In the genomic region with DNA sequence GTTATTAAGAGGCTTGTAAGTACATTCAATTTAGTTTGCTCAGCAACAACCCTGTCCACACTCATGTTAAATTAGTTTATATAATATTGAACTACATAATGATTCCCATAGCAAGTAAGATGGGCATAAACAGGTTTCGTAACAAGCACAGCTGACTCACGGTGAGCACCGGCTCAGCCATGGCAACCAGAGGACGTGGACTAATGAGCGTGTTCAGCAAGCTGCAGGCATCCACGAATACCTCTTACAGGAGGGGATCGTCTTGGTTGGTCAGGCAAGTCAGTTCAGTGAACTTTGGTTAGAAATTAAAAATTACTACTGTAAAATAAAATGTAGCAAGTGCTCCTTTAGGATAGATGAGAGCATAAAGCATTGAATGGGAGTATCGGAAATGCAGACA, we compare ENCODE assay signal across 23 cellular contexts. TPM values are rescaled to one million over a fixed set of nuclear protein-coding genes. Genes with fewer than 3 reads are reported as not detected.
DNase-seq lines count a peak whose midpoint lies in the region; ATAC-seq, FAIRE-seq and TF ChIP-seq lines count a peak whose summit lies in the region.
"Had no signal": no experiment of that assay in that cellular context is flagged by ENCODE, and none has a peak within 500 bp of the region (broad histone marks: within the 10 kb centered on the region; RNA-seq: fewer than 3 reads in every experiment).

No MANE protein-coding gene starts in this region.

- no peaks in the 10 kb centered on the region for H3K27me3 ChIP-seq in fibroblast of lung (ENCODE audit: control insufficient read depth, insufficient read depth, low read length)
- H3K27me3 ChIP-seq: breast epithelium, gastrocnemius medialis, pancreas, SJSA1, tibial nerve had no signal

- no peak overlapping the region for H3K4me2 ChIP-seq in fibroblast of lung (ENCODE audit: extremely low read depth, insufficient read depth, low read length)
- H3K4me2 ChIP-seq: KMS-11 had no signal

- no peak for TF ChIP-seq POLR2A in H54 (IDR thresholded peaks at IDR 0.05; ENCODE audit: low read depth, low read length)

- no peaks in the 10 kb centered on the region for H3K36me3 ChIP-seq in fibroblast of lung (ENCODE audit: control insufficient read depth, insufficient read depth, low read length)
- H3K36me3 ChIP-seq: breast epithelium, pancreas, SJSA1 had no signal

- no peaks in the 10 kb centered on the region for H4K20me1 ChIP-seq in fibroblast of lung (ENCODE audit: control insufficient read depth, extremely low read depth, insufficient read depth, low read length)

- H3K9me3 Mint-ChIP-seq in activated T-helper 17 cell treated with anti-CD3 and anti-CD28 coated beads, Interleukin-2, amount 50 U/mL, for 72 hours = no peaks in the 10 kb centered on the region
- H3K9me3 Mint-ChIP-seq: stimulated activated effector memory CD8-positive, alpha-beta T cell treated with anti-CD3 and anti-CD28 coated beads, Interleukin-12 subunit alpha, Interleukin-12 subunit beta, amount 100 ng/mL, for 72 hours had no signal

- no peak for FAIRE-seq in H54 (lab: Jason Lieb, UNC)
- FAIRE-seq: pancreas had no signal

- H3K79me2 ChIP-seq in fibroblast of lung (ENCODE audit: control insufficient read depth, insufficient read depth, low read length) = no peaks in the 10 kb centered on the region

- POLR2A ChIA-PET in RWPE1 (lab: Yijun Ruan, JAX; ENCODE audit: low non-redundant PET) = no interaction called here

- H3K36me3 Mint-ChIP-seq in activated T-helper 17 cell treated with anti-CD3 and anti-CD28 coated beads, Interleukin-2, amount 50 U/mL, for 72 hours (ENCODE audit: low read depth) = no peaks in the 10 kb centered on the region
- H3K36me3 Mint-ChIP-seq: activated naive CD4-positive, alpha-beta T cell treated with anti-CD3 and anti-CD28 coated beads, Interleukin-2, amount 10 ng/mL, durations not matched to agents 7 days and 5 days; CD4-positive, CD25-positive, alpha-beta regulatory T cell; stimulated activated effector memory CD8-positive, alpha-beta T cell treated with anti-CD3 and anti-CD28 coated beads, Interleukin-12 subunit alpha, Interleukin-12 subunit beta, amount 100 ng/mL, for 72 hours had no signal

- H3K4me1 Mint-ChIP-seq in activated T-helper 17 cell treated with anti-CD3 and anti-CD28 coated beads, Interleukin-2, amount 50 U/mL, for 72 hours = no peaks in the 10 kb centered on the region
- H3K4me1 Mint-ChIP-seq: activated naive CD4-positive, alpha-beta T cell treated with anti-CD3 and anti-CD28 coated beads, Interleukin-2, amount 10 ng/mL, durations not matched to agents 7 days and 5 days; CD4-positive, CD25-positive, alpha-beta regulatory T cell; stimulated activated effector memory CD8-positive, alpha-beta T cell treated with anti-CD3 and anti-CD28 coated beads, Interleukin-12 subunit alpha, Interleukin-12 subunit beta, amount 100 ng/mL, for 72 hours had no signal

- peaks cover 3% of the 10 kb centered on the region for H3K27me3 Mint-ChIP-seq in activated T-helper 17 cell treated with anti-CD3 and anti-CD28 coated beads, Interleukin-2, amount 50 U/mL, for 72 hours
- H3K27me3 Mint-ChIP-seq: activated naive CD4-positive, alpha-beta T cell treated with anti-CD3 and anti-CD28 coated beads, Interleukin-2, amount 10 ng/mL, durations not matched to agents 7 days and 5 days had no signal

- DNase-seq in GM04503 (ENCODE audit: low read depth) (peak; percentile 34), RPMI7951 (ENCODE audit: low read depth) (peak; percentile 46), fibroblast of lung (ENCODE audit: low read depth in 2 of 2) (peak; percentile 29 to 79), skeletal muscle cell (ENCODE audit: low read depth) (peak; percentile 76), RWPE1 (ENCODE audit: low spot score) (no peak), H54 (ENCODE audit: insufficient read length, low spot score) (no peak)
- DNase-seq in activated CD4-positive, alpha-beta T cell treated with anti-CD3 and anti-CD28 coated beads, Interleukin-2, amount 50 U/mL, for 48 hours = no peak
- DNase-seq: activated CD8-positive, alpha-beta memory T cell treated with anti-CD3 and anti-CD28 coated beads, Interleukin-2, amount 50 U/mL, for 4 hours; activated naive CD4-positive, alpha-beta T cell treated with anti-CD3 and anti-CD28 coated beads, Interleukin-2, amount 10 ng/mL, durations not matched to agents 7 days and 5 days; CD4-positive, CD25-positive, alpha-beta regulatory T cell; DND-41; gastrocnemius medialis; NCI-H1694; NCI-H345; pancreas had no signal

- no peaks in the 10 kb centered on the region for H3K9me3 ChIP-seq in fibroblast of lung (ENCODE audit: control insufficient read depth, insufficient read depth, low read depth, low read length)
- H3K9me3 ChIP-seq: gastrocnemius medialis, pancreas, SJSA1 had no signal

- no peak overlapping the region for H3K27ac Mint-ChIP-seq in activated T-helper 17 cell treated with anti-CD3 and anti-CD28 coated beads, Interleukin-2, amount 50 U/mL, for 72 hours
- H3K27ac Mint-ChIP-seq: activated naive CD4-positive, alpha-beta T cell treated with anti-CD3 and anti-CD28 coated beads, Interleukin-2, amount 10 ng/mL, durations not matched to agents 7 days and 5 days; CD4-positive, CD25-positive, alpha-beta regulatory T cell; stimulated activated effector memory CD8-positive, alpha-beta T cell treated with anti-CD3 and anti-CD28 coated beads, Interleukin-12 subunit alpha, Interleukin-12 subunit beta, amount 100 ng/mL, for 72 hours; T-helper 2 cell treated with Interferon-gamma antibody and Interleukin-4, amounts not matched to agents 5 μg/mL and 100 μg/mL, for 36 hours had no signal

- H3K27ac ChIP-seq in fibroblast of lung (ENCODE audit: insufficient read depth, low read length) (no peak overlapping the region), RWPE1 (no peak overlapping the region)
- H3K27ac ChIP-seq: breast epithelium, gastrocnemius medialis, HL-60, KMS-11, pancreas, SJSA1, tibial nerve had no signal

- no peak overlapping the region for H3K4me3 ChIP-seq in fibroblast of lung (replicated peaks in 1 of 4; ENCODE audit: control extremely low read depth in 1 of 4, insufficient read depth in 1 of 4, low read depth in 3 of 4, low read length in 4 of 4)
- no peak overlapping the region for H3K4me3 ChIP-seq in skeletal muscle cell (ENCODE audit: low read depth, low read length)
- H3K4me3 ChIP-seq: breast epithelium, gastrocnemius medialis, pancreas, SJSA1, tibial nerve had no signal

- CTCF ChIA-PET in RWPE1 (lab: Yijun Ruan, JAX) = no interaction called here

- TF ChIP-seq CTCF in fibroblast of lung (conservative IDR thresholded peaks at IDR 0.05 in 1 of 2, IDR thresholded peaks at IDR 0.05 in 1 of 2; ENCODE audit: low read depth in 1 of 2, low read length in 2 of 2) = no peak
- no peak for TF ChIP-seq CTCF in RWPE1 (conservative IDR thresholded peaks at IDR 0.05; ENCODE audit: low read depth)

- H3K4me1 ChIP-seq in fibroblast of lung (ENCODE audit: control insufficient read depth, extremely low read depth, insufficient read depth, low read length) = no peaks in the 10 kb centered on the region
- H3K4me1 ChIP-seq: breast epithelium, gastrocnemius medialis, pancreas, SJSA1, tibial nerve had no signal

- no peak for ATAC-seq in activated T-helper 17 cell treated with anti-CD3 and anti-CD28 coated beads, Interleukin-2, amount 50 U/mL, for 72 hours (replicated peaks)
- ATAC-seq: gastrocnemius medialis; stimulated activated effector memory CD8-positive, alpha-beta T cell treated with anti-CD3 and anti-CD28 coated beads, Interleukin-12 subunit alpha, Interleukin-12 subunit beta, amount 100 ng/mL, for 72 hours had no signal

- no peak overlapping the region for H3K4me3 Mint-ChIP-seq in activated T-helper 17 cell treated with anti-CD3 and anti-CD28 coated beads, Interleukin-2, amount 50 U/mL, for 72 hours
- H3K4me3 Mint-ChIP-seq: activated naive CD4-positive, alpha-beta T cell treated with anti-CD3 and anti-CD28 coated beads, Interleukin-2, amount 10 ng/mL, durations not matched to agents 7 days and 5 days; CD4-positive, CD25-positive, alpha-beta regulatory T cell; stimulated activated effector memory CD8-positive, alpha-beta T cell treated with anti-CD3 and anti-CD28 coated beads, Interleukin-12 subunit alpha, Interleukin-12 subunit beta, amount 100 ng/mL, for 72 hours; T-helper 2 cell treated with Interferon-gamma antibody and Interleukin-4, amounts not matched to agents 5 μg/mL and 100 μg/mL, for 36 hours had no signal

- H3K9ac ChIP-seq in fibroblast of lung (ENCODE audit: insufficient read depth, low read length) = no peak overlapping the region
- H3K9ac ChIP-seq: KMS-11 had no signal

- H2AFZ ChIP-seq in fibroblast of lung (ENCODE audit: low read length) = no peak overlapping the region

RNA-seq across cellular contexts. Expression of a gene that starts 58.4 kb away (rescaled TPM):
- total RNA-seq in RPMI7951 (2014; rRNA removed; shearing (Covaris generic)) = 45.6 and 50.3 TPM in 2 replicates
- 37.5 and 47.2 TPM in 2 replicates for total RNA-seq in fibroblast of lung
- polyA plus RNA-seq in fibroblast of lung = 36.9 and 61.3 TPM in 2 replicates
- 31.8 and 49.3 TPM in 2 replicates for polyA plus RNA-seq in fibroblast of lung (2012)
- 69.8 and 132 TPM in 2 replicates for polyA minus RNA-seq in fibroblast of lung (ENCODE audit: low replicate concordance)
- total RNA-seq in activated T-helper 17 cell treated with anti-CD3 and anti-CD28 coated beads, Interleukin-2, amount 50 U/mL, for 72 hours = 10 to 100 TPM; 49.3 to 90.8 TPM

Comparison
In these comparisons a context has a peak if more than half of its experiments do, and no peak if none do; other contexts are left out.
1. DNase-seq: peak in GM04503 (single experiment), RPMI7951 (single experiment), fibroblast of lung (2 of 2) and skeletal muscle cell (single experiment); none in RWPE1 (single experiment), activated CD4-positive, alpha-beta T cell treated with anti-CD3 and anti-CD28 coated beads, Interleukin-2, amount 50 U/mL, for 48 hours (0 of 2) and H54 (single experiment).